1 cellular context compared by ENCODE assay signal in genomic region chr3:71541313-71541712, GRCh38.
A peak's percentile ranks its signal among the peaks of the same experiment; 100 is the strongest.
TF ChIP-seq lines count a peak whose summit lies in the region.

No MANE protein-coding gene starts in this region.

TF ChIP-seq in SK-N-SH, 30 proteins besides CTCF, POLR2A, EP300 and RAD21 (continued from another document):
- TF ChIP-seq PBX3 (IDR thresholded peaks at IDR 0.05) (peak; percentile 88), ELF1 (IDR thresholded peaks at IDR 0.05) (no peak), USF2 (IDR thresholded peaks at IDR 0.05; ENCODE audit: borderline replicate concordance, low read depth, low read length) (no peak), NFIC (IDR thresholded peaks at IDR 0.05; ENCODE audit: borderline replicate concordance) (peak; percentile 26; the same call in 1 of the 2 replicates), GABPA (IDR thresholded peaks at IDR 0.05; ENCODE audit: low read depth) (no peak), SIN3A (IDR thresholded peaks at IDR 0.05; ENCODE audit: borderline replicate concordance, low read depth, low read length) (no peak), TEAD4 (IDR thresholded peaks at IDR 0.05; ENCODE audit: borderline replicate concordance, insufficient read depth) (peak; percentile 54; the same call in 1 of the 2 replicates), TAF1 (IDR thresholded peaks at IDR 0.05; ENCODE audit: borderline replicate concordance, low read depth, low read length) (no peak)
- TF ChIP-seq, protein P1, sequence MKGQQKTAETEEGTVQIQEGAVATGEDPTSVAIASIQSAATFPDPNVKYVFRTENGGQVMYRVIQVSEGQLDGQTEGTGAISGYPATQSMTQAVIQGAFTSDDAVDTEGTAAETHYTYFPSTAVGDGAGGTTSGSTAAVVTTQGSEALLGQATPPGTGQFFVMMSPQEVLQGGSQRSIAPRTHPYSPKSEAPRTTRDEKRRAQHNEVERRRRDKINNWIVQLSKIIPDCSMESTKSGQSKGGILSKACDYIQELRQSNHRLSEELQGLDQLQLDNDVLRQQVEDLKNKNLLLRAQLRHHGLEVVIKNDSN (IDR thresholded peaks at IDR 0.05; ENCODE audit: borderline replicate concordance, low read depth): no peak
- TF ChIP-seq, protein P2, sequence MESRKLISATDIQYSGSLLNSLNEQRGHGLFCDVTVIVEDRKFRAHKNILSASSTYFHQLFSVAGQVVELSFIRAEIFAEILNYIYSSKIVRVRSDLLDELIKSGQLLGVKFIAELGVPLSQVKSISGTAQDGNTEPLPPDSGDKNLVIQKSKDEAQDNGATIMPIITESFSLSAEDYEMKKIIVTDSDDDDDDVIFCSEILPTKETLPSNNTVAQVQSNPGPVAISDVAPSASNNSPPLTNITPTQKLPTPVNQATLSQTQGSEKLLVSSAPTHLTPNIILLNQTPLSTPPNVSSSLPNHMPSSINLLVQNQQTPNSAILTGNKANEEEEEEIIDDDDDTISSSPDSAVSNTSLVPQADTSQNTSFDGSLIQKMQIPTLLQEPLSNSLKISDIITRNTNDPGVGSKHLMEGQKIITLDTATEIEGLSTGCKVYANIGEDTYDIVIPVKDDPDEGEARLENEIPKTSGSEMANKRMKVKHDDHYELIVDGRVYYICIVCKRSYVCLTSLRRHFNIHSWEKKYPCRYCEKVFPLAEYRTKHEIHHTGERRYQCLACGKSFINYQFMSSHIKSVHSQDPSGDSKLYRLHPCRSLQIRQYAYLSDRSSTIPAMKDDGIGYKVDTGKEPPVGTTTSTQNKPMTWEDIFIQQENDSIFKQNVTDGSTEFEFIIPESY (IDR thresholded peaks at IDR 0.05; ENCODE audit: borderline replicate concordance, low read depth): 0 out of 2 replicates have a peak, but pooled peaks have one; percentile 28
